ENCODE assay signal across 11 cellular contexts in genomic region chr7:65411249-65411648, GRCh38.
"Had no signal": no experiment of that assay in that cellular context is flagged by ENCODE, and none has a peak within 500 bp of the region (broad histone marks: within the 10 kb centered on the region; RNA-seq: fewer than 3 reads in every experiment).

No MANE protein-coding gene starts in this region.

- H3K4me1 Mint-ChIP-seq: GM23338, H9 had no signal

- H3K36me3 ChIP-seq: HAP-1 had no signal

- H3K27ac ChIP-seq: GM23248 had no signal

- FAIRE-seq: H1, H54 had no signal

- H3K4me3 Mint-ChIP-seq: GM23338, H9, HFFc6 had no signal

- H2AFZ ChIP-seq: GM23248, GM23338 had no signal

- DNase-seq: GM23248, GOT3, H7, H9, HCEC 1CT, HFFc6 had no signal

- H3K9ac ChIP-seq: GM23248 had no signal

- ATAC-seq: GM23338, HCT116 had no signal

- H3K4me2 ChIP-seq: GM23338 had no signal

- H3K4me1 ChIP-seq: HAP-1 had no signal

- H3K4me3 ChIP-seq: GM23248, GM23338, HAP-1 had no signal

- H3K27ac Mint-ChIP-seq: GM23338, H9, HFFc6 had no signal
